1 cellular context compared by ENCODE assay signal in genomic region chr2:27261241-27261925, GRCh38.
TF ChIP-seq lines count a peak whose summit lies in the region.

No MANE protein-coding gene starts in this region.

TF ChIP-seq in HCT116, 20 proteins besides CTCF, POLR2A, EP300 and RAD21:
- TF ChIP-seq SIN3A (IDR thresholded peaks at IDR 0.05; ENCODE audit: low read depth) (no peak), SRF (IDR thresholded peaks at IDR 0.05; ENCODE audit: low read depth) (no peak), ZNF274 (IDR thresholded peaks at IDR 0.05; ENCODE audit: low read depth, low read length) (no peak), ATF3 (IDR thresholded peaks at IDR 0.05) (no peak), FOSL1 (IDR thresholded peaks at IDR 0.05; ENCODE audit: low read depth) (no peak), ELF1 (IDR thresholded peaks at IDR 0.05; ENCODE audit: borderline replicate concordance, low read depth) (no peak), MAX (IDR thresholded peaks at IDR 0.05) (no peak), CBX3 (IDR thresholded peaks at IDR 0.05; ENCODE audit: low read depth) (no peak), ZBTB33 (IDR thresholded peaks at IDR 0.05; ENCODE audit: extremely low read depth, insufficient replicate concordance, low read length) (no peak), POLR2AphosphoS5 (IDR thresholded peaks at IDR 0.05; ENCODE audit: low read depth, low read length) (no peak)
